Comparison of ENCODE assay signal across 18 cellular contexts in the genomic region with DNA sequence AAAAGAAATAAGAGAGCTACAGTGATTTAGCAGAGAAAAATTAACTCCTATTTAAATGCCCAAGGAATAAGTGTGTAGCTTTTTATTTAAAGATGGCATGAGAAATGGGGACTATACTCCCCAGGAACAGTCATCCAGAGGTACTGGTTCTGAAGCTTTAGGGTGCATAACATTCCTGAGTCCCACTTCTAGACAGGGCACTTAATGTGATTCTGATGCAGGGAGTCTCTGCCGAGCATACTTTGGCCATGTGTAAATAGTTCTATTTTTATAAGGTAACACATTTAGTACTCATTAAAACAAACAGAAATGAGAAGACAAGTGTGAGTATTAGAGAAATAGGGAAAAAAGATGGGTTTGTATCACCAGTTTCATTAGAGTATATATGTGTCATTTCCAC.
DNase-seq lines count a peak whose midpoint lies in the region; ATAC-seq and TF ChIP-seq lines count a peak whose summit lies in the region.
"Had no signal": no experiment of that assay in that cellular context is flagged by ENCODE, and none has a peak within 500 bp of the region (broad histone marks: within the 10 kb centered on the region; RNA-seq: fewer than 3 reads in every experiment).

No MANE protein-coding gene starts in this region.

- POLR2A ChIA-PET in A673 (lab: Charles Lee; ENCODE audit: low non-redundant PET), result no interaction called here

- no peak for TF ChIP-seq POLR2A in heart left ventricle (IDR thresholded peaks at IDR 0.05)

- CTCF ChIA-PET in A673 (lab: Charles Lee), result no interaction called here

- 42 to 52% (median 48%) methylated on average over 1 of the region's 1 CpG for WGBS in heart left ventricle, 4 donors
- 58% methylated on average over 1 of the region's 1 CpG for WGBS in right cardiac atrium

- ATAC-seq in heart left ventricle (peak; percentile 48 to 86 (median 82)), right cardiac atrium (peak; percentile 57 to 68), GM18519 (IDR thresholded peaks at IDR 0.05; ENCODE audit: low FRiP score, unreplicated experiment) (no peak)

- H3K9me3 ChIP-seq in heart left ventricle (no peaks in the 10 kb centered on the region), right cardiac atrium (ENCODE audit: control insufficient read depth, low read length) (no peaks in the 10 kb centered on the region), A673 (ENCODE audit: low read depth, low read length, poor library complexity, severe bottlenecking) (no peaks in the 10 kb centered on the region)
- H3K9me3 ChIP-seq: BE2C, HAP-1 had no signal

- BruUV-seq in A673 (replicated peaks; lab: Mats Ljungman, UMichigan), result no TSS peak

- H3K4me1 ChIP-seq in heart left ventricle (peaks cover 0 to 13% (median 0%) of the 10 kb centered on the region in 12 donors), right cardiac atrium (ENCODE audit: control insufficient read depth, insufficient read depth, low read length) (peaks cover 3% of the 10 kb centered on the region), A673 (ENCODE audit: insufficient read depth, low read length, poor library complexity, severe bottlenecking) (no peaks in the 10 kb centered on the region)
- H3K4me1 ChIP-seq: BE2C had no signal

- TF ChIP-seq CTCF in heart left ventricle (IDR thresholded peaks at IDR 0.05) (no peak), A673 (conservative IDR thresholded peaks at IDR 0.05; ENCODE audit: low read depth, low read length) (no peak)

- DNase-seq in EH (ENCODE audit: low read depth) (peak; percentile 26), heart left ventricle (no peak), right cardiac atrium (no peak), myocyte (ENCODE audit: low read depth) (peak; percentile 10), NCI-H446 (lab: John Stamatoyannopoulos, UW) (no peak), A673 (ENCODE audit: low spot score) (no peak)
- DNase-seq: ACHN; BE2C; C1 segment of cervical spinal cord; CD4-positive, CD25-positive, alpha-beta regulatory T cell; CD8-positive, alpha-beta memory T cell; COR-L47; DMS 273 treated with DMSO at 0.1 percent for 48 hours; DMS53; DND-41; GM23248 had no signal

- H3K36me3 ChIP-seq in heart left ventricle, result peaks cover 0 to 96% (median 72%) of the 10 kb centered on the region in 9 donors
- peaks cover 12% of the 10 kb centered on the region for H3K36me3 ChIP-seq in A673 (ENCODE audit: insufficient read depth, low read length, poor library complexity, severe bottlenecking)
- H3K36me3 ChIP-seq: BE2C had no signal

- no peaks in the 10 kb centered on the region for H3K27me3 ChIP-seq in heart left ventricle
- H3K27me3 ChIP-seq in right cardiac atrium (ENCODE audit: control insufficient read depth, insufficient read depth), result no peaks in the 10 kb centered on the region
- H3K27me3 ChIP-seq in A673 (replicated peaks; ENCODE audit: insufficient read depth, low read depth, low read length, poor library complexity), result no peaks in the 10 kb centered on the region
- H3K27me3 ChIP-seq: BE2C had no signal

- no peak overlapping the region for H3K4me3 ChIP-seq in heart left ventricle
- H3K4me3 ChIP-seq in right cardiac atrium (ENCODE audit: low read length), result no peak overlapping the region
- no peak overlapping the region for H3K4me3 ChIP-seq in A673 (ENCODE audit: low read depth, low read length, poor library complexity, severe bottlenecking)
- H3K4me3 ChIP-seq: GM23248, HAP-1 had no signal

- H3K27ac ChIP-seq in heart left ventricle (peak overlapping the region in 8 of 12 donors; percentile 2 to 53 (median 12)), right cardiac atrium (ENCODE audit: low read length) (no peak overlapping the region), A673 (ENCODE audit: low read depth, low read length, poor library complexity, severe bottlenecking) (no peak overlapping the region)
- H3K27ac ChIP-seq: GM23248 had no signal

- intact Hi-C loops in heart left ventricle (cut with DNase I), result loop anchor here in 2 of 10 donors (10.0 kb wide), 2 partner anchors 164 to 174 kb away; a partner anchor contains a TSS
- intact Hi-C loops in right cardiac atrium (cut with DNase I), result no loop called here
- intact Hi-C loops in A673 (cut with micrococcal nuclease; ENCODE audit: unreplicated experiment), result no loop called here

Comparison
In these comparisons a context has a peak if more than half of its experiments do, and no peak if none do; other contexts are left out.
1. H3K27ac ChIP-seq: peak in heart left ventricle (8 of 12); none in right cardiac atrium (single experiment) and A673 (single experiment).
2. DNase-seq: peak in EH (single experiment) and myocyte (single experiment); none in heart left ventricle (0 of 5), right cardiac atrium (0 of 3), NCI-H446 (0 of 2) and A673 (single experiment).